ENCODE assay signal across 8 cellular contexts in genomic region chr4:84750260-84750955, GRCh38.
A peak's percentile ranks its signal among the peaks of the same experiment; 100 is the strongest.
DNase-seq lines count a peak whose midpoint lies in the region; ATAC-seq, FAIRE-seq and TF ChIP-seq lines count a peak whose summit lies in the region.

No MANE protein-coding gene starts in this region.

- H3K36me3 Mint-ChIP-seq in nephron progenitor cell (ENCODE audit: low read depth) = peaks cover 58% of the 10 kb centered on the region

- H3K9me3 ChIP-seq in Peyer's patch = no peaks in the 10 kb centered on the region

- no peak overlapping the region for H3K27ac ChIP-seq in Peyer's patch

- H3K27ac Mint-ChIP-seq in nephron progenitor cell = no peak overlapping the region

- DNase-seq in D721Med (ENCODE audit: insufficient read length, low spot score) (no peak), HS-5 (ENCODE audit: low read depth) (peak; percentile 20), Peyer's patch (no peak), epidermal melanocyte (ENCODE audit: insufficient read length, low spot score) (peak; percentile 42), nephron progenitor cell (no peak), posterior cingulate gyrus (no peak)
- DNase-seq in activated T-cell treated with anti-CD3 and anti-CD28 coated beads, Interleukin-2, amount 50 U/mL, for 1 hour = no peak

- peak; percentile 75 for FAIRE-seq in D721Med (lab: Jason Lieb, UNC)

- no peaks in the 10 kb centered on the region for H3K4me1 ChIP-seq in Peyer's patch

- TF ChIP-seq CTCF in D721Med (IDR thresholded peaks at IDR 0.05; ENCODE audit: insufficient read depth, missing control alignments) (peak; percentile 69), Peyer's patch (IDR thresholded peaks at IDR 0.05) (peak; percentile 24 to 72 (median 60)), nephron progenitor cell (IDR thresholded peaks at IDR 0.05) (peak; percentile 65)

- H3K4me3 ChIP-seq in Peyer's patch = no peak overlapping the region

- no peak overlapping the region for H3K4me3 Mint-ChIP-seq in nephron progenitor cell

- peaks cover 0 to 76% (median 0%) of the 10 kb centered on the region in 3 donors for H3K36me3 ChIP-seq in Peyer's patch

- peak; percentile 67 for ATAC-seq in GM19452 (IDR thresholded peaks at IDR 0.05; ENCODE audit: unreplicated experiment)

- H3K9me3 Mint-ChIP-seq in nephron progenitor cell = no peaks in the 10 kb centered on the region

- intact Hi-C loops in posterior cingulate gyrus (cut with DNase I) = loop anchor here (1.0 kb wide), 2 partner anchors 217 to 221 kb away; no protein-coding TSS in a partner anchor

- no peaks in the 10 kb centered on the region for H3K27me3 ChIP-seq in Peyer's patch

- H3K27me3 Mint-ChIP-seq in nephron progenitor cell (ENCODE audit: low read depth, poor library complexity) = no peaks in the 10 kb centered on the region

- H3K4me1 Mint-ChIP-seq in nephron progenitor cell = no peaks in the 10 kb centered on the region

- no peak for TF ChIP-seq POLR2A in Peyer's patch (IDR thresholded peaks at IDR 0.05)

Comparison
In these comparisons a context has a peak if more than half of its experiments do, and no peak if none do; other contexts are left out.
1. DNase-seq: peak in HS-5 (single experiment) and epidermal melanocyte (single experiment); none in D721Med (single experiment), Peyer's patch (0 of 3), nephron progenitor cell (single experiment), posterior cingulate gyrus (0 of 10) and activated T-cell treated with anti-CD3 and anti-CD28 coated beads, Interleukin-2, amount 50 U/mL, for 1 hour (single experiment).
2. Peak in every context shown above with its lines, with median percentiles within 50 percentile points of each other: CTCF ChIP-seq.